ENCODE assay signal across 22 cellular contexts in the genomic region with DNA sequence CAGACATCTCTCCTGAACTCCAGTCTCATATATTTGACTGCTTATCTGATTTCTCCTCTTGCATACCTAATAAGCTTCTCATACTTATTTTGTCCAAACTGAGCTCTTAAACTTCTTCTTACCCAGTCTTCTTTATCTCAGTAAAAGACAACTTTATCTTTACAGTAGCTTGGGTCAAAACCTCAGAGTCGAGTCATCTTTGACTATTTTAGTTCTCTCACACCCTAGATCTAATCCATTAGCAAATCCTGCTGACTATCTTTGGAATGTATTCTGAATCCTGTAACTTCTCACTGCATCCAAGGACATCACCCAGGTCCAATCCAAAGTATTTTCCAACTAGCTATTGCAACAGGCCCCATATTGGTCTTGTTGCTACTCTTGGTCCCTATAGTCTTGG. TPM values are rescaled to one million over a fixed set of nuclear protein-coding genes. Genes with fewer than 3 reads are reported as not detected.
DNase-seq lines count a peak whose midpoint lies in the region; ATAC-seq, FAIRE-seq and TF ChIP-seq lines count a peak whose summit lies in the region.
"Had no signal": no experiment of that assay in that cellular context is flagged by ENCODE, and none has a peak within 500 bp of the region (broad histone marks: within the 10 kb centered on the region; RNA-seq: fewer than 3 reads in every experiment).

No MANE protein-coding gene starts in this region.

- no peak overlapping the region for H3K14ac ChIP-seq in IMR-90 (replicated peaks; ENCODE audit: low read depth, low read length)

- CTCF ChIA-PET in A549 (lab: Yijun Ruan, JAX): interaction anchor here (1.4 to 1.6 kb wide), 4 partner anchors 14 to 211 kb away, joined by 3 to 4 read pairs (median 4); no protein-coding TSS in a partner anchor
- CTCF ChIA-PET in IMR-90 (lab: Yijun Ruan, JAX): no interaction called here
- CTCF ChIA-PET in K562 (lab: Yijun Ruan, JAX; ENCODE audit: low intra/inter-chr PET ratio): no interaction called here
- CTCF ChIA-PET in MCF 10A (lab: Yijun Ruan, JAX): interaction anchor here (0.8 to 1.1 kb wide), 2 partner anchors 14 to 213 kb away, joined by 3 to 4 read pairs; no protein-coding TSS in a partner anchor

- DNase-seq in A549 (ENCODE audit: low read depth in 1 of 2, low spot score in 1 of 2): no peak
- peak; percentile 10 for DNase-seq in IMR-90
- DNase-seq in K562 (ENCODE audit: extremely low read depth in 1 of 4, low spot score in 3 of 4): no peak
- peak; percentile 60 for DNase-seq in mesendoderm
- no peak for DNase-seq in DMS53 treated with DMSO at 0.1 percent for 48 hours (lab: John Stamatoyannopoulos, UW; ENCODE audit: unreplicated experiment)
- no peak for DNase-seq in NCI-H2196 (lab: John Stamatoyannopoulos, UW; ENCODE audit: unreplicated experiment)
- DNase-seq in MCF 10A (ENCODE audit: unreplicated experiment): no peak
- DNase-seq in NCI-H345 treated with DMSO at 0.1 percent for 48 hours (lab: John Stamatoyannopoulos, UW; ENCODE audit: unreplicated experiment): no peak
- DNase-seq: CD4-positive, alpha-beta memory T cell; DMS79 treated with DMSO at 0.1 percent for 48 hours; Karpas-422; MM.1S; NCI-H1105; NCI-H1694 treated with DMSO at 0.1 percent for 48 hours; NCI-H2107; NCI-H748 treated with DMSO at 0.1 percent for 48 hours; RPMI8226; SIG-M5 had no signal

- H2AK9ac ChIP-seq in IMR-90 (replicated peaks; ENCODE audit: low read depth, low read length, poor library complexity): no peak overlapping the region

- no peak for TF ChIP-seq CTCF in A549 (IDR thresholded peaks at IDR 0.05)
- TF ChIP-seq CTCF in IMR-90 (conservative IDR thresholded peaks at IDR 0.05; ENCODE audit: low read depth, low read length): no peak
- no peak for TF ChIP-seq CTCF in K562 (IDR thresholded peaks at IDR 0.05 in 2 of 3, conservative IDR thresholded peaks at IDR 0.05 in 1 of 3; ENCODE audit: insufficient read depth in 2 of 3, low read depth in 1 of 3, low read length in 3 of 3)
- TF ChIP-seq CTCF in MCF 10A (IDR thresholded peaks at IDR 0.05; ENCODE audit: unreplicated experiment): no peak

- no peak overlapping the region for H3K4me3 Mint-ChIP-seq in MCF 10A (ENCODE audit: unreplicated experiment)
- H3K4me3 Mint-ChIP-seq: CD4-positive, alpha-beta memory T cell had no signal

- H2AK5ac ChIP-seq in IMR-90 (ENCODE audit: low read depth, low read length) (no peak overlapping the region), mesendoderm (ENCODE audit: low read length) (no peak overlapping the region)

- in situ Hi-C loops in IMR-90 (cut with MboI; ENCODE audit: low sequenced_read_pairs) (no loop called here), K562 (cut with MboI) (no loop called here)

- no peak overlapping the region for H3K18ac ChIP-seq in IMR-90 (ENCODE audit: low read depth, low read length)
- no peak overlapping the region for H3K18ac ChIP-seq in mesendoderm (ENCODE audit: low read length)

- intact Hi-C loops in IMR-90 (cut with micrococcal nuclease): no loop called here
- intact Hi-C loops in K562 (cut with micrococcal nuclease): no loop called here
- intact Hi-C loops in MCF 10A (cut with micrococcal nuclease): no loop called here

- H3K9ac ChIP-seq in IMR-90 (ENCODE audit: low read depth, low read length) (no peak overlapping the region), K562 (ENCODE audit: insufficient read depth in 1 of 2, low read depth in 2 of 2, low read length in 2 of 2) (no peak overlapping the region), mesendoderm (ENCODE audit: low read length) (no peak overlapping the region)

- no peaks in the 10 kb centered on the region for H3K4me1 Mint-ChIP-seq in MCF 10A (ENCODE audit: insufficient read depth, unreplicated experiment)
- H3K4me1 Mint-ChIP-seq: CD4-positive, alpha-beta memory T cell had no signal

- H4K91ac ChIP-seq in IMR-90 (ENCODE audit: insufficient read depth, low read depth, low read length): no peak overlapping the region

- 7% methylated on average over 1 of the region's 1 CpG for WGBS in A549 (ENCODE audit: missing lambda C conversion rate)
- WGBS in IMR-90 (ENCODE audit: extremely low coverage in 2 of 2, insufficient read length in 1 of 2), 2 experiments: no CpG with 5 or more reads among the region's 1 CpG
- WGBS in K562 (ENCODE audit: insufficient coverage, low coverage, missing lambda C conversion rate): 0% methylated on average over 1 of the region's 1 CpG
- WGBS in mesendoderm (ENCODE audit: extremely low coverage, insufficient coverage, low lambda C conversion rate): no CpG with 5 or more reads among the region's 1 CpG

- H4K20me1 ChIP-seq in IMR-90 (ENCODE audit: insufficient read depth, low read length) (no peaks in the 10 kb centered on the region), K562 (replicated peaks; ENCODE audit: control insufficient read depth, insufficient read depth, low read length) (no peaks in the 10 kb centered on the region)

- H3K4me1 ChIP-seq in A549 (no peaks in the 10 kb centered on the region), IMR-90 (ENCODE audit: control insufficient read depth, insufficient read depth, low read length) (no peaks in the 10 kb centered on the region), K562 (replicated peaks in 1 of 2; ENCODE audit: control insufficient read depth in 2 of 2, insufficient read depth in 2 of 2, low read length in 2 of 2) (peaks cover 0 to 15% of the 10 kb centered on the region in 2 experiments; a peak in 3 of 5 replicates), mesendoderm (ENCODE audit: control insufficient read depth, low read depth, low read length) (no peaks in the 10 kb centered on the region)

- H3K4me2 ChIP-seq in A549: no peak overlapping the region
- no peak overlapping the region for H3K4me2 ChIP-seq in IMR-90 (ENCODE audit: low read depth, low read length)
- no peak overlapping the region for H3K4me2 ChIP-seq in K562 (ENCODE audit: insufficient read depth, low read length)
- no peak overlapping the region for H3K4me2 ChIP-seq in mesendoderm (ENCODE audit: low read length)

- no peak for TF ChIP-seq EP300 in A549 (IDR thresholded peaks at IDR 0.05)
- no peak for TF ChIP-seq EP300 in K562 (IDR thresholded peaks at IDR 0.05; ENCODE audit: low read length)

- H4K5ac ChIP-seq in IMR-90 (ENCODE audit: low read depth, low read length) (no peak overlapping the region), mesendoderm (ENCODE audit: low read length) (no peak overlapping the region)

- no peak overlapping the region for H3K56ac ChIP-seq in IMR-90 (ENCODE audit: extremely low read depth, insufficient read depth, low read length)
- H3K56ac ChIP-seq in mesendoderm (ENCODE audit: low read length): no peak overlapping the region

- no peaks in the 10 kb centered on the region for H3K9me1 ChIP-seq in IMR-90 (ENCODE audit: insufficient read depth, low read length)
- H3K9me1 ChIP-seq in K562 (ENCODE audit: control insufficient read depth, insufficient read depth, low read length): no peaks in the 10 kb centered on the region

- H3K36me3 Mint-ChIP-seq in MCF 10A (ENCODE audit: insufficient read depth, unreplicated experiment): no peaks in the 10 kb centered on the region
- H3K36me3 Mint-ChIP-seq: CD4-positive, alpha-beta memory T cell had no signal

- dilution Hi-C loops in IMR-90 (cut with HindIII; ENCODE audit: low sequenced_read_pairs, unreplicated experiment): no loop called here

- TF ChIP-seq POLR2A in A549 (IDR thresholded peaks at IDR 0.05; ENCODE audit: low read length): no peak
- no peak for TF ChIP-seq POLR2A in IMR-90 (IDR thresholded peaks at IDR 0.05; ENCODE audit: low read depth, low read length)
- no peak for TF ChIP-seq POLR2A in K562 (conservative IDR thresholded peaks at IDR 0.05)

- BruUV-seq in IMR-90 (replicated peaks; lab: Mats Ljungman, UMichigan) (no TSS peak), K562 (replicated peaks; lab: Mats Ljungman, UMichigan) (no TSS peak), MCF 10A (replicated peaks; lab: Mats Ljungman, UMichigan) (no TSS peak)

- H3K27me3 ChIP-seq in IMR-90 (ENCODE audit: control insufficient read depth, insufficient read depth, low read length): peaks cover 6% of the 10 kb centered on the region
- no peaks in the 10 kb centered on the region for H3K27me3 ChIP-seq in K562 (ENCODE audit: control insufficient read depth in 2 of 2, insufficient read depth in 2 of 2, low read length in 2 of 2)
- H3K27me3 ChIP-seq in mesendoderm (ENCODE audit: insufficient read depth, low read length, poor library complexity): no peaks in the 10 kb centered on the region

- no peaks in the 10 kb centered on the region for H3K27me3 Mint-ChIP-seq in MCF 10A (ENCODE audit: insufficient read depth, unreplicated experiment)

- H4K8ac ChIP-seq in IMR-90 (ENCODE audit: low read depth in 2 of 2, low read length in 2 of 2) (no peak overlapping the region), mesendoderm (ENCODE audit: low read depth, low read length) (no peak overlapping the region)

- H3K4me3 ChIP-seq in A549: no peak overlapping the region
- H3K4me3 ChIP-seq in IMR-90 (ENCODE audit: insufficient read depth, low read depth, low read length): no peak overlapping the region
- no peak overlapping the region for H3K4me3 ChIP-seq in K562
- no peak overlapping the region for H3K4me3 ChIP-seq in mesendoderm (ENCODE audit: low read length)
- H3K4me3 ChIP-seq: GM12878 had no signal

- H3K36me3 ChIP-seq in IMR-90 (ENCODE audit: control insufficient read depth, insufficient read depth, low read length) (no peaks in the 10 kb centered on the region), K562 (ENCODE audit: control insufficient read depth, insufficient read depth, low read length) (no peaks in the 10 kb centered on the region), mesendoderm (ENCODE audit: control insufficient read depth, insufficient read depth, low read length) (no peaks in the 10 kb centered on the region)

- H2BK5ac ChIP-seq in IMR-90 (ENCODE audit: low read depth, low read length, poor library complexity, severe bottlenecking): no peak overlapping the region
- H2BK5ac ChIP-seq in mesendoderm (ENCODE audit: low read length): no peak overlapping the region

- H3K23ac ChIP-seq in IMR-90 (ENCODE audit: low read depth, low read length): no peak overlapping the region
- H3K23ac ChIP-seq in mesendoderm (ENCODE audit: low read length): no peak overlapping the region

- no peak overlapping the region for H2AFZ ChIP-seq in IMR-90 (replicated peaks; ENCODE audit: low read length, poor library complexity)
- H2AFZ ChIP-seq in K562 (ENCODE audit: low read depth, low read length): no peak overlapping the region

- no peak overlapping the region for H2BK20ac ChIP-seq in IMR-90 (ENCODE audit: low read depth, low read length)

- FAIRE-seq in A549 (lab: Jason Lieb, UNC) (no peak), K562 (lab: Jason Lieb, UNC) (no peak)
- FAIRE-seq: D721Med, G401.6, GM12878 had no signal

- H3K79me1 ChIP-seq in IMR-90 (ENCODE audit: low read depth in 1 of 2, low read length in 2 of 2): no peaks in the 10 kb centered on the region
- no peaks in the 10 kb centered on the region for H3K79me1 ChIP-seq in mesendoderm (ENCODE audit: low read length)

- H2BK120ac ChIP-seq in IMR-90 (ENCODE audit: low read depth, low read length) (no peak overlapping the region), mesendoderm (ENCODE audit: low read depth, low read length) (no peak overlapping the region)

- H3K9me3 ChIP-seq in A549 (no peaks in the 10 kb centered on the region), IMR-90 (ENCODE audit: control insufficient read depth, insufficient read depth, low read length) (no peaks in the 10 kb centered on the region), K562 (replicated peaks; ENCODE audit: control insufficient read depth, insufficient read depth, low read depth, low read length) (no peaks in the 10 kb centered on the region)

- H3K27ac Mint-ChIP-seq in MCF 10A (ENCODE audit: low read depth, unreplicated experiment): no peak overlapping the region
- H3K27ac Mint-ChIP-seq: CD4-positive, alpha-beta memory T cell had no signal

- H2BK15ac ChIP-seq in IMR-90 (ENCODE audit: low read depth, low read length) (no peak overlapping the region), mesendoderm (replicated peaks; ENCODE audit: low read depth) (no peak overlapping the region)

- POLR2A ChIA-PET in A549 (lab: Yijun Ruan, JAX) (no interaction called here), IMR-90 (lab: Charles Lee; ENCODE audit: unreplicated experiment) (no interaction called here), K562 (lab: Yijun Ruan, JAX) (interaction anchor here (1.0 to 1.1 kb wide), 2 partner anchors 10 to 12 kb away, joined by 5 to 6 read pairs; a partner anchor contains a TSS), MCF 10A (lab: Yijun Ruan, JAX) (interaction anchor here (0.9 kb wide), 1 partner anchor 27 kb away, joined by 5 read pairs; no protein-coding TSS in a partner anchor)

- no peak for ATAC-seq in A549
- ATAC-seq in IMR-90 (ENCODE audit: low read depth): peak; percentile 21; the same call in 1 of the 2 replicates
- no peak for ATAC-seq in K562
- ATAC-seq: GM12878 had no signal

- TF ChIP-seq RAD21 in A549 (conservative IDR thresholded peaks at IDR 0.05 in 1 of 2, IDR thresholded peaks at IDR 0.05 in 1 of 2) (no peak), IMR-90 (IDR thresholded peaks at IDR 0.05; ENCODE audit: low read length) (no peak), K562 (CRISPR knock-in tag; conservative IDR thresholded peaks at IDR 0.05 in 1 of 2, IDR thresholded peaks at IDR 0.05 in 1 of 2) (no peak)

- H3K27ac ChIP-seq in A549: no peak overlapping the region
- no peak overlapping the region for H3K27ac ChIP-seq in IMR-90 (ENCODE audit: insufficient read depth, low read length)
- no peak overlapping the region for H3K27ac ChIP-seq in K562 (ENCODE audit: extremely low read depth, low read depth, low read length)
- H3K27ac ChIP-seq in mesendoderm (ENCODE audit: low read depth, low read length): no peak overlapping the region
- H3K27ac ChIP-seq: 22Rv1 had no signal

- H3K4ac ChIP-seq in IMR-90 (ENCODE audit: low read depth, low read length) (no peak overlapping the region), mesendoderm (ENCODE audit: low read depth, low read length) (no peak overlapping the region)

- H3K79me2 ChIP-seq in K562 (ENCODE audit: control insufficient read depth, insufficient read depth, low read length) (no peaks in the 10 kb centered on the region), mesendoderm (ENCODE audit: control insufficient read depth, insufficient read depth, low read length) (no peaks in the 10 kb centered on the region)

- no peaks in the 10 kb centered on the region for H3K9me3 Mint-ChIP-seq in MCF 10A (ENCODE audit: unreplicated experiment)
- H3K9me3 Mint-ChIP-seq: CD4-positive, alpha-beta memory T cell had no signal

RNA-seq across cellular contexts. Expression of a gene that starts 11.8 kb away (rescaled TPM):
- polyA plus RNA-seq in A549 (2011; rRNA removed) (6.5 and 7.7 TPM in 2 replicates), A549 (2017; fragmentation: RNase III; extraction: RNeasy Plus Mini Kit Qiagen cat#74134 plus additional on column Dnase treatment) (2.6 to 3.1 TPM (median 2.9 TPM) in 3 replicates), IMR-90 (2012; rRNA removed) (1.6 and 2.3 TPM in 2 replicates), K562 (2011; rRNA removed) (21.4 and 23.4 TPM in 2 replicates), K562 (2014; fragmentation: Illumina TruSeq; extraction: Trizol) (12.7 and 15.3 TPM in 2 replicates), K562 (2014; fragmentation: Nextera tagmentation; extraction: Ambion mirVana) (1 to 10 TPM; 4.7 to 5.1 TPM), K562 (2014; rRNA removed) (9.8 and 13.4 TPM in 2 replicates)
- 0.78 and 0.82 TPM in 2 replicates for polyA plus RNA-seq in A549 (2012; cell fraction: cytosol; rRNA removed)
- polyA plus RNA-seq in A549 (2012; cell fraction: nucleus; rRNA removed): 0.61 and 0.92 TPM in 2 replicates
- polyA minus RNA-seq in A549 (2011; rRNA and poly(A)+ RNA removed): 4.7 and 6.0 TPM in 2 replicates
- total RNA-seq in IMR-90 (2012; rRNA removed) (6.1 and 7.2 TPM in 2 replicates), K562 (2014; rRNA removed) (10.1 and 10.6 TPM in 2 replicates), K562 (2014; rRNA removed; fragmentation: Illumina TruSeq; extraction: Trizol) (21.4 and 23.8 TPM in 2 replicates), K562 (2015; rRNA removed; fragmentation: Illumina TruSeq; extraction: Trizol) (20.7 and 21.5 TPM in 2 replicates), K562 (2021) (16.5 and 18.5 TPM in 2 replicates), MCF 10A (2022) (4.3 and 6.6 TPM in 2 replicates)
- polyA plus RNA-seq in IMR-90 (2012; cell fraction: cytosol; rRNA removed): 0.31 and 0.57 TPM in 2 replicates
- polyA plus RNA-seq in IMR-90 (2012; cell fraction: nucleus; rRNA removed; ENCODE audit: low replicate concordance): 0.51 and 3.4 TPM in 2 replicates
- 47.2 and 144 TPM in 2 replicates for total RNA-seq in K562 (2011; cell fraction: chromatin; rRNA removed; ENCODE audit: low replicate concordance)
- total RNA-seq in K562 (2011; cell fraction: nucleolus; rRNA removed): 15.7 and 20.1 TPM in 2 replicates
- 35.0 and 35.2 TPM in 2 replicates for total RNA-seq in K562 (2011; cell fraction: nucleoplasm; rRNA removed)
- polyA plus RNA-seq in K562 (2011; cell fraction: cytosol; rRNA removed): 3.8 and 11.2 TPM in 2 replicates
- 16.9 and 26.8 TPM in 2 replicates for polyA plus RNA-seq in K562 (2011; cell fraction: nucleus; rRNA removed)
- 10.4 and 11.5 TPM in 2 replicates for polyA plus RNA-seq in K562 (2012)
- polyA minus RNA-seq in K562 (2011; rRNA and poly(A)+ RNA removed): 70.6 and 91.4 TPM in 2 replicates
- 13.9 and 19.0 TPM in 2 replicates for polyA minus RNA-seq in K562 (2011; cell fraction: cytosol; rRNA and poly(A)+ RNA removed)
- polyA minus RNA-seq in K562 (2011; cell fraction: nucleus; rRNA and poly(A)+ RNA removed): 34.7 and 74.5 TPM in 2 replicates
- polyA plus RNA-seq in mesendoderm (2013, experiment 1 of 2): 2.2 TPM
- polyA plus RNA-seq in mesendoderm (2013, experiment 2 of 2): 1.7 TPM

Comparison
In these comparisons a context has a peak if more than half of its experiments do, and no peak if none do; other contexts are left out.
1. DNase-seq: peak in IMR-90 (single experiment) and mesendoderm (single experiment); none in A549 (0 of 2), K562 (0 of 4), DMS53 treated with DMSO at 0.1 percent for 48 hours (single experiment), NCI-H2196 (single experiment), MCF 10A (single experiment) and NCI-H345 treated with DMSO at 0.1 percent for 48 hours (single experiment).
2. CTCF ChIA-PET loops: an anchor here in A549 (1.4 to 1.6 kb wide) and MCF 10A (0.8 to 1.1 kb wide); none called in IMR-90 and K562.
3. POLR2A ChIA-PET loops: an anchor here in K562 (1.0 to 1.1 kb wide) and MCF 10A (0.9 kb wide); none called in A549 and IMR-90.